ENCODE assay signal across 17 cellular contexts in genomic region chr2:64262816-64263215, GRCh38.
DNase-seq lines count a peak whose midpoint lies in the region; ATAC-seq, FAIRE-seq and TF ChIP-seq lines count a peak whose summit lies in the region.
"Had no signal": no experiment of that assay in that cellular context is flagged by ENCODE, and none has a peak within 500 bp of the region (broad histone marks: within the 10 kb centered on the region; RNA-seq: fewer than 3 reads in every experiment).

No MANE protein-coding gene starts in this region.

- H3K79me2 ChIP-seq in DOHH2 (ENCODE audit: control insufficient read depth, low read length): no peaks in the 10 kb centered on the region
- H3K79me2 ChIP-seq in astrocyte (ENCODE audit: insufficient read depth, low read length): no peaks in the 10 kb centered on the region
- no peaks in the 10 kb centered on the region for H3K79me2 ChIP-seq in keratinocyte (ENCODE audit: control insufficient read depth, insufficient read depth, low read length)

- no peaks in the 10 kb centered on the region for H3K36me3 Mint-ChIP-seq in astrocyte (ENCODE audit: low read depth, unreplicated experiment)

- no peaks in the 10 kb centered on the region for H3K9me3 ChIP-seq in DOHH2 (ENCODE audit: control insufficient read depth, insufficient read depth, low read length)
- H3K9me3 ChIP-seq in astrocyte (ENCODE audit: insufficient read depth, low read depth, low read length): no peaks in the 10 kb centered on the region
- no peaks in the 10 kb centered on the region for H3K9me3 ChIP-seq in keratinocyte (ENCODE audit: control insufficient read depth, low read depth, low read length)
- H3K9me3 ChIP-seq: pancreas had no signal

- H3K4me3 Mint-ChIP-seq in astrocyte (ENCODE audit: unreplicated experiment): no peak overlapping the region
- H3K4me3 Mint-ChIP-seq: activated naive CD4-positive, alpha-beta T cell treated with anti-CD3 and anti-CD28 coated beads, Interleukin-2, amount 50 U/mL, for 24 hours; T-helper 1 cell treated with Interleukin-12 subunit alpha and Interleukin-12 subunit beta and Interleukin-4 antibody, amounts not matched to agents 30 μg/mL and 1 μg/mL, for 36 hours had no signal

- H3K9me3 Mint-ChIP-seq in astrocyte (ENCODE audit: unreplicated experiment): no peaks in the 10 kb centered on the region
- H3K9me3 Mint-ChIP-seq: activated naive CD4-positive, alpha-beta T cell treated with anti-CD3 and anti-CD28 coated beads, Interleukin-2, amount 50 U/mL, for 24 hours; T-helper 1 cell treated with Interleukin-12 subunit alpha and Interleukin-12 subunit beta and Interleukin-4 antibody, amounts not matched to agents 30 μg/mL and 1 μg/mL, for 36 hours had no signal

- H3K4me2 ChIP-seq in DOHH2 (ENCODE audit: low read length) (peak overlapping the region; percentile 62), astrocyte (ENCODE audit: low read length) (peak overlapping the region; percentile 75), keratinocyte (ENCODE audit: control insufficient read depth, extremely low read depth, insufficient read depth, low read depth, low read length) (peak overlapping the region; percentile 88)

- DNase-seq in astrocyte (ENCODE audit: low read depth) (no peak), keratinocyte (ENCODE audit: low read depth, low spot score) (no peak), SKM-1 (lab: John Stamatoyannopoulos, UW; ENCODE audit: unreplicated experiment) (no peak), left lobe of liver (ENCODE audit: low spot score) (no peak), AG08396 (ENCODE audit: low spot score) (no peak)
- no peak for DNase-seq in stimulated activated CD4-positive, alpha-beta T cell treated with anti-CD3 and anti-CD28 coated beads, Interleukin-2, amount 100 ng/mL, for 48 hours
- DNase-seq: activated CD4-positive, alpha-beta T cell treated with anti-CD3 and anti-CD28 coated beads, Interleukin-2, amount 50 U/mL, for 48 hours; activated T-cell treated with anti-CD3 and anti-CD28 coated beads, Interleukin-2, amount 50 U/mL, for 1 hour; NCI-H1436; NCI-H2171; stimulated activated CD8-positive, alpha-beta memory T cell treated with anti-CD3 and anti-CD28 coated beads, Interleukin-4, amount 100 ng/mL, for 48 hours; WERI-Rb-1 had no signal

- H3K4me1 ChIP-seq in DOHH2 (ENCODE audit: control insufficient read depth, low read length) (peaks cover 54% of the 10 kb centered on the region), astrocyte (ENCODE audit: insufficient read depth, low read length) (peaks cover 15% of the 10 kb centered on the region), keratinocyte (ENCODE audit: control insufficient read depth, extremely low read depth, insufficient read depth, low read length) (peaks cover 29% of the 10 kb centered on the region)

- H3K36me3 ChIP-seq in DOHH2 (ENCODE audit: control insufficient read depth, low read length) (no peaks in the 10 kb centered on the region), astrocyte (ENCODE audit: insufficient read depth, low read length) (no peaks in the 10 kb centered on the region), keratinocyte (ENCODE audit: control insufficient read depth in 2 of 2, extremely low read depth in 1 of 2, insufficient read depth in 2 of 2, low read length in 2 of 2) (no peaks in the 10 kb centered on the region)
- H3K36me3 ChIP-seq: pancreas, WERI-Rb-1 had no signal

- H4K20me1 ChIP-seq in DOHH2 (ENCODE audit: control insufficient read depth, insufficient read depth, low read depth, low read length) (no peaks in the 10 kb centered on the region), astrocyte (ENCODE audit: insufficient read depth, low read length) (no peaks in the 10 kb centered on the region), keratinocyte (ENCODE audit: control insufficient read depth, extremely low read depth, insufficient read depth, low read length) (no peaks in the 10 kb centered on the region)

- H3K27ac Mint-ChIP-seq in astrocyte (ENCODE audit: unreplicated experiment): peak overlapping the region; percentile 29
- H3K27ac Mint-ChIP-seq: activated naive CD4-positive, alpha-beta T cell treated with anti-CD3 and anti-CD28 coated beads, Interleukin-2, amount 50 U/mL, for 24 hours; T-helper 1 cell treated with Interleukin-12 subunit alpha and Interleukin-12 subunit beta and Interleukin-4 antibody, amounts not matched to agents 30 μg/mL and 1 μg/mL, for 36 hours had no signal

- no peaks in the 10 kb centered on the region for H3K9me1 ChIP-seq in keratinocyte (ENCODE audit: control insufficient read depth, extremely low read depth, insufficient read depth, low read length)

- FAIRE-seq in astrocyte (lab: Jason Lieb, UNC): no peak
- FAIRE-seq in keratinocyte (lab: Jason Lieb, UNC): peak; percentile 17
- FAIRE-seq: pancreas had no signal

- TF ChIP-seq CTCF in DOHH2 (IDR thresholded peaks at IDR 0.05; ENCODE audit: low read depth, low read length, poor library complexity, severe bottlenecking): no peak
- no peak for TF ChIP-seq CTCF in astrocyte (IDR thresholded peaks at IDR 0.05; ENCODE audit: insufficient read depth, low read depth, low read length)
- TF ChIP-seq CTCF in keratinocyte (optimal IDR thresholded peaks at IDR 0.05 in 1 of 3, IDR thresholded peaks at IDR 0.05 in 1 of 3, conservative IDR thresholded peaks at IDR 0.05 in 1 of 3; ENCODE audit: extremely low read depth in 1 of 3, insufficient read depth in 2 of 3, low read length in 3 of 3): no peak

- H3K27me3 Mint-ChIP-seq in astrocyte (ENCODE audit: low read depth, unreplicated experiment): no peaks in the 10 kb centered on the region
- H3K27me3 Mint-ChIP-seq: activated naive CD4-positive, alpha-beta T cell treated with anti-CD3 and anti-CD28 coated beads, Interleukin-2, amount 50 U/mL, for 24 hours had no signal

- H3K9me2 ChIP-seq in DOHH2 (replicated peaks; ENCODE audit: control insufficient read depth, low read length): no peaks in the 10 kb centered on the region

- H2AFZ ChIP-seq in astrocyte (ENCODE audit: low read depth, low read length) (peak overlapping the region; percentile 36), keratinocyte (ENCODE audit: control insufficient read depth, low read length) (peak overlapping the region; percentile 76)

- no peak for ATAC-seq in left lobe of liver

- H3K4me3 ChIP-seq in DOHH2 (ENCODE audit: low read length): peak overlapping the region; percentile 33
- H3K4me3 ChIP-seq in astrocyte (ENCODE audit: insufficient read depth, low read depth, low read length): peak overlapping the region; percentile 9
- peak overlapping the region in 2 of 3 experiments; percentile 40 to 43 for H3K4me3 ChIP-seq in keratinocyte (ENCODE audit: control insufficient read depth in 2 of 3, extremely low read depth in 1 of 3, insufficient read depth in 2 of 3, low read depth in 1 of 3, low read length in 3 of 3)
- no peak overlapping the region for H3K4me3 ChIP-seq in skin epidermis
- H3K4me3 ChIP-seq: pancreas had no signal

- H3F3A ChIP-seq in DOHH2 (ENCODE audit: control insufficient read depth, insufficient read depth): peaks cover 14% of the 10 kb centered on the region

- H3K27ac ChIP-seq in DOHH2 (ENCODE audit: low read depth, low read length) (no peak overlapping the region), astrocyte (ENCODE audit: low read depth, low read length) (peak overlapping the region; percentile 51), keratinocyte (ENCODE audit: control insufficient read depth, insufficient read depth, low read length) (peak overlapping the region; percentile 73), skin epidermis (peak overlapping the region in 12 of 21 experiments; percentile 2 to 63 (median 48))
- H3K27ac ChIP-seq: WERI-Rb-1 had no signal

- dilution Hi-C loops in keratinocyte (cut with MboI; ENCODE audit: extremely low pct_ligation_motif_present, low sequenced_read_pairs): no loop called here

- peaks cover 30% of the 10 kb centered on the region for H3K4me1 Mint-ChIP-seq in astrocyte (ENCODE audit: low read depth, unreplicated experiment)

- peak overlapping the region; percentile 12 for H3K9ac ChIP-seq in astrocyte (ENCODE audit: low read length)
- H3K9ac ChIP-seq in keratinocyte (ENCODE audit: control insufficient read depth, extremely low read depth, insufficient read depth, low read length): peak overlapping the region; percentile 40

- no peaks in the 10 kb centered on the region for H3K27me3 ChIP-seq in DOHH2 (ENCODE audit: control insufficient read depth, low read length)
- no peaks in the 10 kb centered on the region for H3K27me3 ChIP-seq in astrocyte (ENCODE audit: insufficient read depth, low read length)
- H3K27me3 ChIP-seq in keratinocyte (ENCODE audit: control insufficient read depth, extremely low read depth, insufficient read depth, low read length): no peaks in the 10 kb centered on the region
- H3K27me3 ChIP-seq: pancreas had no signal

Comparison
In these comparisons a context has a peak if more than half of its experiments do, and no peak if none do; other contexts are left out.
1. H3K4me3 ChIP-seq: peak in DOHH2 (single experiment), astrocyte (single experiment) and keratinocyte (2 of 3); none in skin epidermis (0 of 7).
2. Peak in every context shown above with its lines, with median percentiles within 50 percentile points of each other: H3K4me2 ChIP-seq.